19 cellular contexts compared by ENCODE assay signal in genomic region chr2:7419814-7420213, GRCh38.
DNase-seq lines count a peak whose midpoint lies in the region; ATAC-seq and TF ChIP-seq lines count a peak whose summit lies in the region.
"Had no signal": no experiment of that assay in that cellular context is flagged by ENCODE, and none has a peak within 500 bp of the region (broad histone marks: within the 10 kb centered on the region; RNA-seq: fewer than 3 reads in every experiment).

No MANE protein-coding gene starts in this region.

- 67% methylated on average over 1 of the region's 1 CpG for WGBS in SK-N-SH (ENCODE audit: low lambda C conversion rate)

- H3K27me3 ChIP-seq in SK-N-SH (ENCODE audit: insufficient read depth): 0 out of 2 replicates have a peak, but pooled peaks cover 5% of the 10 kb centered on the region
- H3K27me3 ChIP-seq: BE2C had no signal

- no peak for DNase-seq in SK-N-SH
- DNase-seq in NOMO-1 treated with DMSO at 0.1 percent for 48 hours (lab: John Stamatoyannopoulos, UW; ENCODE audit: unreplicated experiment): peak; percentile 72
- DNase-seq in amniotic epithelial cell (ENCODE audit: low read depth): peak; percentile 24
- no peak for DNase-seq in NCI-H1694 (lab: John Stamatoyannopoulos, UW)
- DNase-seq in T-helper 2 cell treated with Interferon-gamma antibody and Interleukin-4, amounts not matched to agents 5 μg/mL and 100 μg/mL, for 36 hours (ENCODE audit: low spot score): no peak
- no peak for DNase-seq in MV-4-11 (lab: John Stamatoyannopoulos, UW)
- DNase-seq: ACHN; BE2C; C1 segment of cervical spinal cord; CD4-positive, CD25-positive, alpha-beta regulatory T cell; CD8-positive, alpha-beta memory T cell; COR-L47; DMS 273 treated with DMSO at 0.1 percent for 48 hours; DMS53; DND-41; EL; HCEC 1CT had no signal

- peaks cover 11% of the 10 kb centered on the region for H3K36me3 Mint-ChIP-seq in T-helper 2 cell treated with Interferon-gamma antibody and Interleukin-4, amounts not matched to agents 5 μg/mL and 100 μg/mL, for 36 hours (ENCODE audit: low read depth)
- H3K36me3 Mint-ChIP-seq: CD4-positive, CD25-positive, alpha-beta regulatory T cell had no signal

- no peak overlapping the region for H3K4me3 Mint-ChIP-seq in T-helper 2 cell treated with Interferon-gamma antibody and Interleukin-4, amounts not matched to agents 5 μg/mL and 100 μg/mL, for 36 hours
- H3K4me3 Mint-ChIP-seq: CD4-positive, CD25-positive, alpha-beta regulatory T cell had no signal

- no peak for TF ChIP-seq CTCF in SK-N-SH (IDR thresholded peaks at IDR 0.05)

- H3F3A ChIP-seq in SK-N-SH (replicated peaks; ENCODE audit: insufficient read depth): no peaks in the 10 kb centered on the region

- H3K4me2 ChIP-seq in SK-N-SH: no peak overlapping the region

- H3K4me1 ChIP-seq in SK-N-SH (ENCODE audit: control insufficient read depth in 1 of 2, insufficient read depth in 2 of 2, low read depth in 1 of 2, low read length in 1 of 2): no peaks in the 10 kb centered on the region; a peak in 3 of 4 replicates

- H4K20me1 ChIP-seq in SK-N-SH (ENCODE audit: insufficient read depth): no peaks in the 10 kb centered on the region

- no peaks in the 10 kb centered on the region for H3K79me2 ChIP-seq in SK-N-SH (ENCODE audit: insufficient read depth)

- H3K9me3 ChIP-seq in SK-N-SH: no peaks in the 10 kb centered on the region
- H3K9me3 ChIP-seq: BE2C had no signal

- peaks cover 25% of the 10 kb centered on the region for H3K9me3 Mint-ChIP-seq in T-helper 2 cell treated with Interferon-gamma antibody and Interleukin-4, amounts not matched to agents 5 μg/mL and 100 μg/mL, for 36 hours

- POLR2A ChIA-PET in SK-N-SH (lab: Yijun Ruan, JAX): no interaction called here

- no peak for TF ChIP-seq EP300 in SK-N-SH (IDR thresholded peaks at IDR 0.05; ENCODE audit: borderline replicate concordance in 1 of 2, low read depth in 1 of 2, low read length in 1 of 2)

- no peak overlapping the region for H2AFZ ChIP-seq in SK-N-SH (ENCODE audit: low read depth)

- H3K27ac ChIP-seq in SK-N-SH (ENCODE audit: low read depth in 2 of 2, low read length in 1 of 2): no peak overlapping the region

- peaks cover 5% of the 10 kb centered on the region for H3K27me3 Mint-ChIP-seq in T-helper 2 cell treated with Interferon-gamma antibody and Interleukin-4, amounts not matched to agents 5 μg/mL and 100 μg/mL, for 36 hours (ENCODE audit: low read depth)

- CTCF ChIA-PET in SK-N-SH (lab: Yijun Ruan, JAX): interaction anchor here (0.6 to 7.1 kb wide), 9 partner anchors 8 to 1274 kb away, joined by 3 to 48 read pairs (median 5); no protein-coding TSS in a partner anchor

- no peak overlapping the region for H3K4me3 ChIP-seq in SK-N-SH (ENCODE audit: low read depth in 2 of 2, low read length in 1 of 2)
- H3K4me3 ChIP-seq: GM12878 had no signal

- no peak overlapping the region for H3K27ac Mint-ChIP-seq in T-helper 2 cell treated with Interferon-gamma antibody and Interleukin-4, amounts not matched to agents 5 μg/mL and 100 μg/mL, for 36 hours
- H3K27ac Mint-ChIP-seq: CD4-positive, CD25-positive, alpha-beta regulatory T cell; CD8-positive, alpha-beta memory T cell had no signal

- no peaks in the 10 kb centered on the region for H3K36me3 ChIP-seq in SK-N-SH (replicated peaks in 1 of 2; ENCODE audit: control insufficient read depth in 1 of 2, insufficient read depth in 2 of 2, low read length in 1 of 2)
- H3K36me3 ChIP-seq: BE2C had no signal

- H3K9me2 ChIP-seq in SK-N-SH: no peaks in the 10 kb centered on the region

- no peak overlapping the region for H3K9ac ChIP-seq in SK-N-SH

- TF ChIP-seq RAD21 in SK-N-SH (IDR thresholded peaks at IDR 0.05; ENCODE audit: low read length): no peak

- peaks cover 4% of the 10 kb centered on the region for H3K4me1 Mint-ChIP-seq in T-helper 2 cell treated with Interferon-gamma antibody and Interleukin-4, amounts not matched to agents 5 μg/mL and 100 μg/mL, for 36 hours (ENCODE audit: low read depth)
- H3K4me1 Mint-ChIP-seq: CD4-positive, CD25-positive, alpha-beta regulatory T cell; CD8-positive, alpha-beta memory T cell had no signal

- ATAC-seq in SK-N-SH treated with all-trans-retinoic acid at 6 μM for 48 hours: no peak
- ATAC-seq: GM12878 had no signal

TF ChIP-seq in SK-N-SH treated with all-trans-retinoic acid at 6 μM for 48 hours, 23 proteins besides CTCF, POLR2A, EP300 and RAD21:
- 0 out of 2 replicates have a peak, but pooled peaks have one; percentile 21 for TF ChIP-seq ISL1 (CRISPR knock-in tag; IDR thresholded peaks at IDR 0.05)
- TF ChIP-seq OSR1 (CRISPR knock-in tag; IDR thresholded peaks at IDR 0.05): no peak
TF ChIP-seq in SK-N-SH treated with all-trans-retinoic acid at 6 μM for 48 hours: peak in this region for 1.

TF ChIP-seq in SK-N-SH, 30 proteins besides CTCF, POLR2A, EP300 and RAD21:
- TF ChIP-seq USF2 (IDR thresholded peaks at IDR 0.05; ENCODE audit: borderline replicate concordance, low read depth, low read length) (no peak), NFIC (IDR thresholded peaks at IDR 0.05; ENCODE audit: borderline replicate concordance) (no peak), FOXM1 (IDR thresholded peaks at IDR 0.05; ENCODE audit: low read depth) (no peak), NRF1 (IDR thresholded peaks at IDR 0.05; ENCODE audit: low read depth, low read length) (no peak), FOXJ3 (CRISPR knock-in tag; IDR thresholded peaks at IDR 0.05) (no peak), POLR2AphosphoS5 (IDR thresholded peaks at IDR 0.05; ENCODE audit: low read depth, low read length) (no peak), EZH2phosphoT487 (IDR thresholded peaks at IDR 0.05; ENCODE audit: borderline replicate concordance, low read depth) (no peak), YY1 (IDR thresholded peaks at IDR 0.05; ENCODE audit: low read depth) (no peak), JUND (IDR thresholded peaks at IDR 0.05) (no peak), SIN3A (IDR thresholded peaks at IDR 0.05; ENCODE audit: borderline replicate concordance, low read depth, low read length) (no peak), GATA2 (CRISPR knock-in tag; IDR thresholded peaks at IDR 0.05) (no peak), RFX5 (IDR thresholded peaks at IDR 0.05; ENCODE audit: low read length) (no peak), GABPA (IDR thresholded peaks at IDR 0.05; ENCODE audit: low read depth) (no peak), CHD2 (IDR thresholded peaks at IDR 0.05; ENCODE audit: low read length, partially characterized antibody) (no peak)
- TF ChIP-seq, protein P1, sequence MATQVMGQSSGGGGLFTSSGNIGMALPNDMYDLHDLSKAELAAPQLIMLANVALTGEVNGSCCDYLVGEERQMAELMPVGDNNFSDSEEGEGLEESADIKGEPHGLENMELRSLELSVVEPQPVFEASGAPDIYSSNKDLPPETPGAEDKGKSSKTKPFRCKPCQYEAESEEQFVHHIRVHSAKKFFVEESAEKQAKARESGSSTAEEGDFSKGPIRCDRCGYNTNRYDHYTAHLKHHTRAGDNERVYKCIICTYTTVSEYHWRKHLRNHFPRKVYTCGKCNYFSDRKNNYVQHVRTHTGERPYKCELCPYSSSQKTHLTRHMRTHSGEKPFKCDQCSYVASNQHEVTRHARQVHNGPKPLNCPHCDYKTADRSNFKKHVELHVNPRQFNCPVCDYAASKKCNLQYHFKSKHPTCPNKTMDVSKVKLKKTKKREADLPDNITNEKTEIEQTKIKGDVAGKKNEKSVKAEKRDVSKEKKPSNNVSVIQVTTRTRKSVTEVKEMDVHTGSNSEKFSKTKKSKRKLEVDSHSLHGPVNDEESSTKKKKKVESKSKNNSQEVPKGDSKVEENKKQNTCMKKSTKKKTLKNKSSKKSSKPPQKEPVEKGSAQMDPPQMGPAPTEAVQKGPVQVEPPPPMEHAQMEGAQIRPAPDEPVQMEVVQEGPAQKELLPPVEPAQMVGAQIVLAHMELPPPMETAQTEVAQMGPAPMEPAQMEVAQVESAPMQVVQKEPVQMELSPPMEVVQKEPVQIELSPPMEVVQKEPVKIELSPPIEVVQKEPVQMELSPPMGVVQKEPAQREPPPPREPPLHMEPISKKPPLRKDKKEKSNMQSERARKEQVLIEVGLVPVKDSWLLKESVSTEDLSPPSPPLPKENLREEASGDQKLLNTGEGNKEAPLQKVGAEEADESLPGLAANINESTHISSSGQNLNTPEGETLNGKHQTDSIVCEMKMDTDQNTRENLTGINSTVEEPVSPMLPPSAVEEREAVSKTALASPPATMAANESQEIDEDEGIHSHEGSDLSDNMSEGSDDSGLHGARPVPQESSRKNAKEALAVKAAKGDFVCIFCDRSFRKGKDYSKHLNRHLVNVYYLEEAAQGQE (IDR thresholded peaks at IDR 0.05; ENCODE audit: low read depth, low read length): no peak

Comparison
In these comparisons a context has a peak if more than half of its experiments do, and no peak if none do; other contexts are left out.
1. DNase-seq: peak in NOMO-1 treated with DMSO at 0.1 percent for 48 hours (single experiment) and amniotic epithelial cell (single experiment); none in SK-N-SH (single experiment), NCI-H1694 (single experiment), T-helper 2 cell treated with Interferon-gamma antibody and Interleukin-4, amounts not matched to agents 5 μg/mL and 100 μg/mL, for 36 hours (single experiment) and MV-4-11 (single experiment).